ENCODE assay signal across 8 cellular contexts in genomic region chr6:106629103-106629858, GRCh38.
DNase-seq lines count a peak whose midpoint lies in the region; ATAC-seq and TF ChIP-seq lines count a peak whose summit lies in the region.

QRSL1 (plus strand) TSS chr6:106629578; CDS start chr6:106629682, 104 bp downstream.
RTN4IP1 (minus strand) TSS chr6:106629498; CDS start chr6:106629021, 477 bp downstream.

- peak within 1 kb of the TSS; percentile 99 for H3K27ac Mint-ChIP-seq in effector memory CD8-positive, alpha-beta T cell
- H3K27ac Mint-ChIP-seq in memory B cell, result peak within 1 kb of the TSS; percentile 98

- peak; percentile 92 for DNase-seq in COLO829 (ENCODE audit: low spot score)
- DNase-seq in GM20000 (ENCODE audit: low spot score), result peak; percentile 90
- DNase-seq in HS-5 (ENCODE audit: low read depth), result peak; percentile 80
- DNase-seq in NOMO-1 (lab: John Stamatoyannopoulos, UW; ENCODE audit: unreplicated experiment in 2 of 2), result peak; percentile 84 to 93
- DNase-seq in activated CD8-positive, alpha-beta memory T cell treated with anti-CD3 and anti-CD28 coated beads for 4 hours (ENCODE audit: low read depth in 2 of 2), result peak; percentile 60 to 73
- peak; percentile 83 to 90 (median 86) for DNase-seq in effector memory CD8-positive, alpha-beta T cell
- DNase-seq in memory B cell (ENCODE audit: low spot score in 2 of 2), result peak; percentile 83 to 88
- peak; percentile 49 for DNase-seq in stimulated activated CD8-positive, alpha-beta memory T cell treated with anti-CD3 and anti-CD28 coated beads, Interleukin-12 subunit alpha, Interleukin-12 subunit beta, amount 100 ng/mL, for 24 hours (ENCODE audit: extremely low read depth)

- peaks cover 23% of the 10 kb centered on the region for H3K36me3 Mint-ChIP-seq in effector memory CD8-positive, alpha-beta T cell (ENCODE audit: insufficient read depth)
- peaks cover 12% of the 10 kb centered on the region for H3K36me3 Mint-ChIP-seq in memory B cell

- peak; percentile 96 for ATAC-seq in effector memory CD8-positive, alpha-beta T cell (replicated peaks)
- peak; percentile 82 for ATAC-seq in memory B cell (ENCODE audit: low read depth)

- H3K27me3 Mint-ChIP-seq in effector memory CD8-positive, alpha-beta T cell, result no peaks in the 10 kb centered on the region
- H3K27me3 Mint-ChIP-seq in memory B cell, result no peaks in the 10 kb centered on the region

- H3K9me3 Mint-ChIP-seq in effector memory CD8-positive, alpha-beta T cell, result no peaks in the 10 kb centered on the region
- no peaks in the 10 kb centered on the region for H3K9me3 Mint-ChIP-seq in memory B cell

- H3K4me1 Mint-ChIP-seq in effector memory CD8-positive, alpha-beta T cell (ENCODE audit: low read depth in 2 of 2), result peaks cover 20 to 27% of the 10 kb centered on the region in 2 donors
- peaks cover 37% of the 10 kb centered on the region for H3K4me1 Mint-ChIP-seq in memory B cell

- H3K4me3 Mint-ChIP-seq in effector memory CD8-positive, alpha-beta T cell, result peak within 1 kb of the TSS; percentile 99
- H3K4me3 Mint-ChIP-seq in memory B cell, result peak within 1 kb of the TSS; percentile 95

- TF ChIP-seq CTCF in GM20000 (IDR thresholded peaks at IDR 0.05; ENCODE audit: extremely low read depth, missing control alignments), result no peak

Comparison
In these comparisons a context has a peak if more than half of its experiments do, and no peak if none do; other contexts are left out.
1. Peak in every context shown above with its lines: DNase-seq and ATAC-seq.